2 cellular contexts compared by ENCODE assay signal in the genomic region with DNA sequence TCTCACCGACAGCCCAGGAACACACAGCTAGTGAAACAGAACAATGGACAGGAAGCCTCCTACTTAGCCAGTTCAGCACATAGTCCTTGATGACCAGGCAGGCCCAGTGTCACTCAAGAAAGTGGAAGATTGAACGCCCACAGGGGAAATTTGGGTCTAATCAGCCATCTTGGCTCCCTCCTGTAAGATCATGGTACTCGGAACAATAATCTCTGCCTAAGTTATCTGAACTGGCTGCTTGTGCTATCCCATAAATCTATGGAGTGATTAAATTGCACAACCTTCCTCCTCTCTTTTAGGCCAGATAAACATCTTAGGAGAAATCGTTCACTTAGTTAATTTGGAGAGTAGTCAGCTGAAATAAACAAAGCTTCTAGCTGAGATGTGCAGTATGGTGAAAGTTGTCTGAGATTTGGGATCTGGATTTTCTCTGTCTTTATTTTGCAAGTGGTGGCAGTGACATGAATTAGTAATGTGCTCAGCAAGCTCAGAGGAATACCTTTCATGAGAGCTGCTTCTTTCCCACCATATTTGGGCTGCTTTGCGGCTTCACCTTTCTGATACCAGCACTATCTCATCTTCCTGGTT.
TF ChIP-seq lines count a peak whose summit lies in the region.

No MANE protein-coding gene starts in this region.

TF ChIP-seq in liver, 16 proteins besides CTCF, POLR2A, EP300 and RAD21:
- TF ChIP-seq RXRA (IDR thresholded peaks at IDR 0.05) (no peak), HNF4A (conservative IDR thresholded peaks at IDR 0.05) (no peak), SP1 (IDR thresholded peaks at IDR 0.05) (no peak), FOXA2 (IDR thresholded peaks at IDR 0.05) (no peak), HNF4G (IDR thresholded peaks at IDR 0.05) (no peak), REST (IDR thresholded peaks at IDR 0.05) (no peak), MAX (IDR thresholded peaks at IDR 0.05) (no peak), EGR1 (IDR thresholded peaks at IDR 0.05; ENCODE audit: low read depth in 2 of 2) (no peak), GABPA (IDR thresholded peaks at IDR 0.05 in 1 of 2, conservative IDR thresholded peaks at IDR 0.05 in 1 of 2) (no peak), TAF1 (conservative IDR thresholded peaks at IDR 0.05) (no peak), ATF3 (IDR thresholded peaks at IDR 0.05) (no peak), NR2F2 (IDR thresholded peaks at IDR 0.05) (no peak)

TF ChIP-seq in HepG2, 621 proteins besides CTCF, POLR2A, EP300 and RAD21:
- TF ChIP-seq SMAD9 (CRISPR knock-in tag; IDR thresholded peaks at IDR 0.05) (no peak), ZNF761 (CRISPR knock-in tag; conservative IDR thresholded peaks at IDR 0.05) (no peak), PBX3 (CRISPR knock-in tag; IDR thresholded peaks at IDR 0.05; ENCODE audit: borderline replicate concordance) (no peak), TAF15 (IDR thresholded peaks at IDR 0.05; ENCODE audit: low read depth, low read length, poor library complexity, severe bottlenecking) (no peak), ZBTB8A (CRISPR knock-in tag; IDR thresholded peaks at IDR 0.05; ENCODE audit: borderline replicate concordance, low read depth) (no peak), FIP1L1 (IDR thresholded peaks at IDR 0.05; ENCODE audit: borderline replicate concordance, insufficient read depth, low read depth, low read length) (no peak), GPN1 (CRISPR knock-in tag; IDR thresholded peaks at IDR 0.05; ENCODE audit: borderline replicate concordance) (no peak), THAP7 (CRISPR knock-in tag; IDR thresholded peaks at IDR 0.05) (no peak), ZNF746 (CRISPR knock-in tag; IDR thresholded peaks at IDR 0.05) (no peak), DNMT3B (CRISPR knock-in tag; conservative IDR thresholded peaks at IDR 0.05) (no peak), ZNF841 (CRISPR knock-in tag; IDR thresholded peaks at IDR 0.05; ENCODE audit: borderline replicate concordance) (no peak), HMGXB3 (CRISPR knock-in tag; IDR thresholded peaks at IDR 0.05; ENCODE audit: borderline replicate concordance) (no peak)
